22 cellular contexts compared by ENCODE assay signal in the genomic region with DNA sequence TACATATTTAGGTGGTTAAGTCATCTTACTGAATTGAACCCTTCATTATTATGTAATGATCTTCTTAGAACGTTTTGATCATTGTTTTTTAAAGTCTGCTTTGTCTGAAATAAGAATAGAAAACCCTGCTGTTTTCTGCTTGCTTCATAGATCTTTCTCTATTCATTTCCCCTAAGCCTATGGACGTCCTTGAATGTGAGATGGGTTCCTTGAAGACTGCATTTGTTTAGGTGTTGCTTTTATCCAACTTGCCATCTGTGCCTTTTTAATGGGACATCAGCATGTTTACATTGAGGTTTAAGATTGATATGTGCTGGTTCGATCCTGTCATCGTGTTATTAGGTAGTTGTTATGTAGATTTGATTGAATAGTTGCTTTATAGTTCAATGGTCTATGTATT.
DNase-seq lines count a peak whose midpoint lies in the region; ATAC-seq and TF ChIP-seq lines count a peak whose summit lies in the region.
"Had no signal": no experiment of that assay in that cellular context is flagged by ENCODE, and none has a peak within 500 bp of the region (broad histone marks: within the 10 kb centered on the region; RNA-seq: fewer than 3 reads in every experiment).

No MANE protein-coding gene starts in this region.

- H3K4me2 ChIP-seq in GM23338 (peak overlapping the region; percentile 26; the same call in 1 of the 2 replicates), mesenchymal stem cell (ENCODE audit: low read length, poor library complexity, severe bottlenecking) (no peak overlapping the region)
- H3K4me2 ChIP-seq: BLaER1 had no signal

- TF ChIP-seq CTCF in GM23338 (conservative IDR thresholded peaks at IDR 0.05; ENCODE audit: low read depth in 2 of 2) (no peak), foreskin keratinocyte (conservative IDR thresholded peaks at IDR 0.05) (no peak)

- H3K9me3 Mint-ChIP-seq in GM23338 = peaks cover 81% of the 10 kb centered on the region
- H3K9me3 Mint-ChIP-seq in activated naive CD4-positive, alpha-beta T cell treated with anti-CD3 and anti-CD28 coated beads for 36 hours = peaks cover 10% of the 10 kb centered on the region

- H2AK5ac ChIP-seq in mesenchymal stem cell (ENCODE audit: low read length, severe bottlenecking) = no peak overlapping the region

- H3K9ac ChIP-seq in HUES48 (ENCODE audit: low read depth, low read length) = no peak overlapping the region
- H3K9ac ChIP-seq in mesenchymal stem cell (ENCODE audit: low read length) = no peak overlapping the region
- H3K9ac ChIP-seq: BLaER1 had no signal

- no peak overlapping the region for H2BK5ac ChIP-seq in mesenchymal stem cell (ENCODE audit: low read depth, low read length, poor library complexity, severe bottlenecking)

- H3K79me2 ChIP-seq in GM23338 (replicated peaks; ENCODE audit: insufficient read depth) = peaks cover 95% of the 10 kb centered on the region

- peaks cover under 1% of the 10 kb centered on the region for H3K27me3 Mint-ChIP-seq in GM23338 (ENCODE audit: insufficient read depth, low read depth, poor library complexity)
- H3K27me3 Mint-ChIP-seq in activated naive CD4-positive, alpha-beta T cell treated with anti-CD3 and anti-CD28 coated beads for 36 hours (ENCODE audit: low read depth) = no peaks in the 10 kb centered on the region

- no peaks in the 10 kb centered on the region for H3K27me3 ChIP-seq in GM23338 (ENCODE audit: insufficient read depth)
- H3K27me3 ChIP-seq in HUES48 (ENCODE audit: control insufficient read depth, insufficient read depth, low read length) = no peaks in the 10 kb centered on the region
- no peaks in the 10 kb centered on the region for H3K27me3 ChIP-seq in foreskin keratinocyte
- H3K27me3 ChIP-seq in mesenchymal stem cell (ENCODE audit: control insufficient read depth in 1 of 2, insufficient read depth in 1 of 2, low read length in 2 of 2) = no peaks in the 10 kb centered on the region
- H3K27me3 ChIP-seq: BE2C, BLaER1 had no signal

- no peaks in the 10 kb centered on the region; the same call in 1 of the 2 replicates for H4K20me1 ChIP-seq in GM23338 (replicated peaks; ENCODE audit: insufficient read depth)
- H4K20me1 ChIP-seq: BLaER1 had no signal

- peaks cover 5% of the 10 kb centered on the region for H3K9me3 ChIP-seq in HUES48 (ENCODE audit: control insufficient read depth, insufficient read depth, low read length)
- H3K9me3 ChIP-seq in mesenchymal stem cell (ENCODE audit: control insufficient read depth, low read length) = no peaks in the 10 kb centered on the region
- H3K9me3 ChIP-seq: BE2C had no signal

- peaks cover 13% of the 10 kb centered on the region for H3K4me1 Mint-ChIP-seq in GM23338
- peaks cover 5% of the 10 kb centered on the region for H3K4me1 Mint-ChIP-seq in activated naive CD4-positive, alpha-beta T cell treated with anti-CD3 and anti-CD28 coated beads for 36 hours (ENCODE audit: low read depth)
- H3K4me1 Mint-ChIP-seq: CD14-positive monocyte had no signal

- no peak overlapping the region for H3K4ac ChIP-seq in mesenchymal stem cell (ENCODE audit: low read depth in 1 of 2, low read length in 2 of 2)

- peaks cover 84% of the 10 kb centered on the region for H3K36me3 Mint-ChIP-seq in GM23338 (ENCODE audit: low read depth)
- no peaks in the 10 kb centered on the region for H3K36me3 Mint-ChIP-seq in activated naive CD4-positive, alpha-beta T cell treated with anti-CD3 and anti-CD28 coated beads for 36 hours (ENCODE audit: low read depth)
- H3K36me3 Mint-ChIP-seq: CD14-positive monocyte; CD4-positive, CD25-positive, alpha-beta regulatory T cell had no signal

- no peaks in the 10 kb centered on the region for H3F3A ChIP-seq in GM23338 (replicated peaks; ENCODE audit: low read depth)

- 75% methylated on average over 3 of the region's 4 CpGs for WGBS in mesenchymal stem cell

- intact Hi-C loops in activated naive CD4-positive, alpha-beta T cell treated with anti-CD3 and anti-CD28 coated beads for 36 hours (cut with micrococcal nuclease) = no loop called here

- no peaks in the 10 kb centered on the region for H3K9me2 ChIP-seq in GM23338 (ENCODE audit: insufficient read depth)

- H3K79me1 ChIP-seq in mesenchymal stem cell (replicated peaks; ENCODE audit: low read length, poor library complexity, severe bottlenecking) = no peaks in the 10 kb centered on the region

- H3K4me1 ChIP-seq in GM23338 (ENCODE audit: insufficient read depth) (peaks cover 24% of the 10 kb centered on the region), HUES48 (ENCODE audit: control insufficient read depth, insufficient read depth, low read length) (peaks cover 24% of the 10 kb centered on the region; the same call in 1 of the 2 replicates), foreskin keratinocyte (no peaks in the 10 kb centered on the region), mesenchymal stem cell (ENCODE audit: control insufficient read depth, insufficient read depth, low read depth, low read length) (peaks cover 2% of the 10 kb centered on the region)
- H3K4me1 ChIP-seq: BE2C, BLaER1 had no signal

- no peak overlapping the region for H2BK15ac ChIP-seq in mesenchymal stem cell (ENCODE audit: low read depth, poor library complexity, severe bottlenecking)

- no peak overlapping the region for H3K27ac Mint-ChIP-seq in GM23338
- no peak overlapping the region for H3K27ac Mint-ChIP-seq in activated naive CD4-positive, alpha-beta T cell treated with anti-CD3 and anti-CD28 coated beads for 36 hours
- H3K27ac Mint-ChIP-seq: CD14-positive monocyte; CD4-positive, alpha-beta memory T cell; CD4-positive, CD25-positive, alpha-beta regulatory T cell had no signal

- no peak overlapping the region for H3K27ac ChIP-seq in GM23338 (ENCODE audit: low read depth)
- H3K27ac ChIP-seq in HUES48 (ENCODE audit: low read depth, low read length) = peak overlapping the region; percentile 23
- no peak overlapping the region for H3K27ac ChIP-seq in foreskin keratinocyte
- H3K27ac ChIP-seq in mesenchymal stem cell (ENCODE audit: low read length, poor library complexity, severe bottlenecking) = no peak overlapping the region
- H3K27ac ChIP-seq: BLaER1 had no signal

- peak; percentile 56; the same call in 2 of the 3 replicates for ATAC-seq in GM23338
- no peak for ATAC-seq in foreskin keratinocyte
- ATAC-seq: GM12878 had no signal

- H2AFZ ChIP-seq in GM23338 = no peak overlapping the region
- no peak overlapping the region for H2AFZ ChIP-seq in mesenchymal stem cell (ENCODE audit: low read depth, low read length)

- CTCF ChIA-PET in activated naive CD4-positive, alpha-beta T cell treated with anti-CD3 and anti-CD28 coated beads for 36 hours (lab: Charles Lee) = no interaction called here

- H3K36me3 ChIP-seq in GM23338 (ENCODE audit: insufficient read depth) (no peaks in the 10 kb centered on the region), HUES48 (ENCODE audit: control insufficient read depth, insufficient read depth, low read length) (no peaks in the 10 kb centered on the region), mesenchymal stem cell (ENCODE audit: control insufficient read depth in 1 of 2, insufficient read depth in 2 of 2, low read depth in 1 of 2, low read length in 2 of 2) (no peaks in the 10 kb centered on the region)
- H3K36me3 ChIP-seq: BE2C, BLaER1 had no signal

- H3K23ac ChIP-seq in mesenchymal stem cell (ENCODE audit: low read length in 2 of 2) = no peak overlapping the region

- no peak overlapping the region for H4K91ac ChIP-seq in mesenchymal stem cell (ENCODE audit: low read length)

- H3K14ac ChIP-seq in mesenchymal stem cell (ENCODE audit: low read length in 2 of 2) = no peak overlapping the region

- no peak overlapping the region for H2BK120ac ChIP-seq in mesenchymal stem cell (ENCODE audit: low read depth, low read length)

- no peak overlapping the region for H4K8ac ChIP-seq in mesenchymal stem cell (ENCODE audit: low read length)

- H3K4me3 ChIP-seq in GM23338 = no peak overlapping the region
- H3K4me3 ChIP-seq in HUES48 (ENCODE audit: low read depth, low read length) = no peak overlapping the region
- no peak overlapping the region for H3K4me3 ChIP-seq in mesenchymal stem cell (ENCODE audit: insufficient read depth in 1 of 2, low read depth in 1 of 2, low read length in 2 of 2)
- H3K4me3 ChIP-seq: BLaER1, GM12878 had no signal

- DNase-seq in GM23338 (ENCODE audit: low spot score) (no peak), foreskin keratinocyte (no peak), mesenchymal stem cell (no peak)
- no peak for DNase-seq in activated naive CD4-positive, alpha-beta T cell treated with anti-CD3 and anti-CD28 coated beads for 36 hours
- DNase-seq: 8988T; ACHN; BE2C; C1 segment of cervical spinal cord; CD4-positive, alpha-beta memory T cell; CD4-positive, CD25-positive, alpha-beta regulatory T cell; CD8-positive, alpha-beta memory T cell; COR-L47; DMS 273 treated with DMSO at 0.1 percent for 48 hours; DMS153; DMS53; DMS79; DND-41; GDM1 had no signal

- no peak overlapping the region for H3K18ac ChIP-seq in mesenchymal stem cell (ENCODE audit: low read depth in 1 of 2, low read length in 2 of 2)

- H3K4me3 Mint-ChIP-seq in GM23338 = no peak overlapping the region
- no peak overlapping the region for H3K4me3 Mint-ChIP-seq in activated naive CD4-positive, alpha-beta T cell treated with anti-CD3 and anti-CD28 coated beads for 36 hours
- H3K4me3 Mint-ChIP-seq: CD14-positive monocyte; CD4-positive, CD25-positive, alpha-beta regulatory T cell; CD8-positive, alpha-beta memory T cell had no signal

- H2BK12ac ChIP-seq in mesenchymal stem cell (ENCODE audit: low read length in 2 of 2) = no peak overlapping the region

TF ChIP-seq in GM23338, 12 proteins besides CTCF, POLR2A, EP300 and RAD21 (continues in another document):
- TF ChIP-seq NANOG (IDR thresholded peaks at IDR 0.05; ENCODE audit: borderline replicate concordance) (no peak), POLR2AphosphoS5 (IDR thresholded peaks at IDR 0.05; ENCODE audit: low read depth) (no peak), ZNF331 (CRISPR knock-in tag; IDR thresholded peaks at IDR 0.05; ENCODE audit: low read depth) (no peak)
